In the genomic region with DNA sequence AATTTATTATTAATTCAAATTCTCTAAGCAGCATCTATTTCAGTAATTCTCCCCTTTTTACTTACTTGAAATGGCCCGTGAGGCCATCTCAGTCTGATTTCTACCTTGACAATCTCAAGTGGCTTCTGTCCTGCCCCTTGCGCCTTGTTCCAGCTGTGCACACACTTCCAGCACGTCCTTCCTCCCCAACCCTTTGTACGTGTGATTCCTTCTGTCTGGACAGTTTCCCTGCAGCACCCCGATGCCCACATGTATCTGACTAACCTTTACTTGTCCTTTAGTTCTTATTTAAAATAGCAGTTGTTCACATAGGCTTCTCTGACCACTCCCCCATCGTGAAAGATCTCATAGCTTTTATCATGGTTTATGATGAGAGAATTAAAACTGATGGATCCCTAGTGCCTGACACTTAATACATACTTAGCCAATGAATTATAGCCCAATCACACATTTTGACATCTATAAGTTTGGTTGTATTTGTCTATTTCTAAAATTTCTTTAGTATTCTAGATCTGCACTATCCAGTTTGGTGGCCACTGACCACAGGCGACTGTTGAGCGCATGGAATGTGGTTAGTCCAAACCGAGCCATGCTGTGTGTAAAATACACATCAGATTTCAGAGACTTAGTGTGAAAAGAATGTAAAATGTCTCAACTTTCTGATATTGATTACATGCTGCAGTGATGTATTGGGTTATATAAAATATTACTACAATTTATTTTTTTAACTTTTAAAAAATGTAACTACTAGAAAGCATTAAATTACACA, we compare ENCODE assay signal across 28 cellular contexts. TPM values are rescaled to one million over a fixed set of nuclear protein-coding genes. Genes with fewer than 3 reads are reported as not detected.
DNase-seq lines count a peak whose midpoint lies in the region; ATAC-seq and TF ChIP-seq lines count a peak whose summit lies in the region.
"Had no signal": no experiment of that assay in that cellular context is flagged by ENCODE, and none has a peak within 500 bp of the region (broad histone marks: within the 10 kb centered on the region; RNA-seq: fewer than 3 reads in every experiment).

No MANE protein-coding gene starts in this region.

- no peak for DNase-seq in cardiac muscle cell (ENCODE audit: low read depth in 1 of 2, low spot score in 1 of 2)
- DNase-seq in right atrium auricular region (ENCODE audit: low spot score), result no peak
- DNase-seq in NCI-H2227 (lab: John Stamatoyannopoulos, UW; ENCODE audit: unreplicated experiment), result peak; percentile 33
- peak; percentile 62 for DNase-seq in fibroblast of gingiva (ENCODE audit: low read depth)
- no peak for DNase-seq in upper lobe of right lung
- DNase-seq in NOMO-1 treated with DMSO at 0.1 percent for 48 hours (lab: John Stamatoyannopoulos, UW; ENCODE audit: unreplicated experiment), result no peak
- DNase-seq: activated CD4-positive, alpha-beta memory T cell treated with anti-CD3 and anti-CD28 coated beads for 36 hours; activated T-cell treated with anti-CD3 and anti-CD28 coated beads, Interleukin-2, amount 50 U/mL, for 24 hours; DMS 273 treated with DMSO at 0.1 percent for 48 hours; endodermal cell; GF-D8; KG1; left cardiac atrium; NCI-H2081 treated with DMSO at 0.1 percent for 48 hours; NCI-H69; nephron progenitor cell; PC-3; stimulated activated CD4-positive, alpha-beta T cell treated with anti-CD3 and anti-CD28 coated beads, Interleukin-2, amount 100 ng/mL, for 48 hours; stimulated activated naive CD8-positive, alpha-beta T cell treated with anti-CD3 and anti-CD28 coated beads, Interleukin-15, Interleukin-2, amounts not matched to agents 100 U/mL and 50 U/mL, for 24 hours; T-helper 2 cell had no signal

- intact Hi-C loops in upper lobe of right lung (cut with DNase I), result no loop called here

- H3K36me3 ChIP-seq in cardiac muscle cell (no peaks in the 10 kb centered on the region), right atrium auricular region (peaks cover 4% of the 10 kb centered on the region), upper lobe of right lung (peaks cover 19% of the 10 kb centered on the region)

- H3K9me3 ChIP-seq in cardiac muscle cell (ENCODE audit: low read depth), result no peaks in the 10 kb centered on the region
- no peaks in the 10 kb centered on the region for H3K9me3 ChIP-seq in right atrium auricular region
- no peaks in the 10 kb centered on the region for H3K9me3 ChIP-seq in upper lobe of right lung
- H3K9me3 ChIP-seq: ascending aorta, SJSA1, tibial artery had no signal

- H3K4me3 ChIP-seq in cardiac muscle cell (no peak overlapping the region), right atrium auricular region (no peak overlapping the region), upper lobe of right lung (no peak overlapping the region)
- H3K4me3 ChIP-seq: ascending aorta, SJSA1, skin epidermis, tibial artery had no signal

- H3K4me1 ChIP-seq in cardiac muscle cell (ENCODE audit: low read depth) (peaks cover 8% of the 10 kb centered on the region), right atrium auricular region (no peaks in the 10 kb centered on the region), upper lobe of right lung (no peaks in the 10 kb centered on the region)
- H3K4me1 ChIP-seq: ascending aorta, SJSA1 had no signal

- TF ChIP-seq CTCF in cardiac muscle cell (IDR thresholded peaks at IDR 0.05; ENCODE audit: low read depth, low read length), result no peak
- no peak for TF ChIP-seq CTCF in right atrium auricular region (IDR thresholded peaks at IDR 0.05)
- no peak for TF ChIP-seq CTCF in upper lobe of right lung (IDR thresholded peaks at IDR 0.05)

- peak overlapping the region; percentile 36 for H3K27ac ChIP-seq in cardiac muscle cell
- H3K27ac ChIP-seq in right atrium auricular region, result no peak overlapping the region
- H3K27ac ChIP-seq in upper lobe of right lung, result no peak overlapping the region
- H3K27ac ChIP-seq: ascending aorta, SJSA1, skin epidermis, tibial artery had no signal

- ATAC-seq in upper lobe of right lung (peak; percentile 38), GM18861 (IDR thresholded peaks at IDR 0.05; ENCODE audit: unreplicated experiment) (no peak), GM19351 (IDR thresholded peaks at IDR 0.05; ENCODE audit: unreplicated experiment) (no peak)
- ATAC-seq: activated naive CD4-positive, alpha-beta T cell treated with anti-CD3 and anti-CD28 coated beads, Interleukin-2, amount 50 U/mL, for 72 hours; left cardiac atrium; PC-3; stimulated activated naive CD8-positive, alpha-beta T cell treated with anti-CD3 and anti-CD28 coated beads, Interleukin-15, Interleukin-2, amounts not matched to agents 100 U/mL and 50 U/mL, for 24 hours; WTC11 had no signal

- no peaks in the 10 kb centered on the region for H3K27me3 ChIP-seq in cardiac muscle cell
- no peaks in the 10 kb centered on the region for H3K27me3 ChIP-seq in right atrium auricular region
- no peaks in the 10 kb centered on the region for H3K27me3 ChIP-seq in upper lobe of right lung
- H3K27me3 ChIP-seq: ascending aorta, SJSA1, tibial artery had no signal

RNA-seq across cellular contexts. Expression of gene ZBTB34, which starts 14.3 kb away (rescaled TPM):
- total RNA-seq in cardiac muscle cell, result 10.9 and 13.0 TPM in 2 replicates
- 4.9 and 8.8 TPM in 2 replicates for polyA plus RNA-seq in cardiac muscle cell
- 1 to 10 TPM; 3.5 to 6.2 TPM for total RNA-seq in right atrium auricular region
- 15.1 TPM for total RNA-seq in upper lobe of right lung

RNA-seq across cellular contexts. Expression of gene RALGPS1, which starts 39.9 kb away (rescaled TPM):
- total RNA-seq in cardiac muscle cell, result 16.1 and 18.1 TPM in 2 replicates
- 14.1 and 15.7 TPM in 2 replicates for polyA plus RNA-seq in cardiac muscle cell
- total RNA-seq in right atrium auricular region, result 10 to 100 TPM in 1 of 2 donors, 1 to 10 TPM in 1; 9.7 to 17.7 TPM
- total RNA-seq in upper lobe of right lung, result 15.9 TPM

Comparison
In these comparisons a context has a peak if more than half of its experiments do, and no peak if none do; other contexts are left out.
1. DNase-seq: peak in NCI-H2227 (single experiment) and fibroblast of gingiva (single experiment); none in cardiac muscle cell (0 of 2), right atrium auricular region (single experiment), upper lobe of right lung (single experiment) and NOMO-1 treated with DMSO at 0.1 percent for 48 hours (single experiment).